11 cellular contexts compared by ENCODE assay signal in genomic region chr22:26259510-26259909, GRCh38.
DNase-seq lines count a peak whose midpoint lies in the region; ATAC-seq and TF ChIP-seq lines count a peak whose summit lies in the region.
"Had no signal": no experiment of that assay in that cellular context is flagged by ENCODE, and none has a peak within 500 bp of the region (broad histone marks: within the 10 kb centered on the region; RNA-seq: fewer than 3 reads in every experiment).

No MANE protein-coding gene starts in this region.

- intact Hi-C loops in upper lobe of right lung (cut with DNase I) = no loop called here

- no peaks in the 10 kb centered on the region for H3K9me3 ChIP-seq in upper lobe of right lung
- H3K9me3 ChIP-seq: left lung had no signal

- no peak for TF ChIP-seq CTCF in upper lobe of right lung (IDR thresholded peaks at IDR 0.05)

- no peaks in the 10 kb centered on the region for H3K36me3 ChIP-seq in upper lobe of right lung
- H3K36me3 ChIP-seq: brain microvascular endothelial cell, left lung, WERI-Rb-1 had no signal

- no peaks in the 10 kb centered on the region for H3K4me1 ChIP-seq in upper lobe of right lung
- H3K4me1 ChIP-seq: left lung had no signal

- peaks cover 6% of the 10 kb centered on the region for H3K27me3 ChIP-seq in upper lobe of right lung
- H3K27me3 ChIP-seq: brain microvascular endothelial cell had no signal

- ATAC-seq in upper lobe of right lung (no peak), GM18909 (IDR thresholded peaks at IDR 0.05; ENCODE audit: poor library complexity, unreplicated experiment) (no peak)
- ATAC-seq: left lung had no signal

- H3K4me3 ChIP-seq in upper lobe of right lung = no peak overlapping the region
- H3K4me3 ChIP-seq: left lung had no signal

- H3K27ac ChIP-seq in upper lobe of right lung = no peak overlapping the region
- H3K27ac ChIP-seq: brain microvascular endothelial cell, left lung, WERI-Rb-1 had no signal

- DNase-seq in Daoy (ENCODE audit: low read depth) = peak; percentile 46
- DNase-seq in HS-27A (ENCODE audit: low read depth) = peak; percentile 7
- peak; percentile 34 for DNase-seq in UCSD-AML1 (lab: John Stamatoyannopoulos, UW; ENCODE audit: unreplicated experiment)
- DNase-seq in iPS-NIHi7 (ENCODE audit: extremely low spot score) = peak; percentile 88
- DNase-seq in occipital lobe (lab: John Stamatoyannopoulos, UW) = no peak
- DNase-seq in upper lobe of right lung = no peak
- DNase-seq: brain microvascular endothelial cell, left lung, NCI-H2107, WERI-Rb-1 had no signal

Comparison
In these comparisons a context has a peak if more than half of its experiments do, and no peak if none do; other contexts are left out.
1. DNase-seq: peak in Daoy (single experiment), HS-27A (single experiment), UCSD-AML1 (single experiment) and iPS-NIHi7 (single experiment); none in occipital lobe (single experiment) and upper lobe of right lung (single experiment).